ENCODE assay signal across 19 cellular contexts in genomic region chr5:67244345-67244793, GRCh38. TPM values are rescaled to one million over a fixed set of nuclear protein-coding genes. Genes with fewer than 3 reads are reported as not detected.
DNase-seq lines count a peak whose midpoint lies in the region; ATAC-seq and TF ChIP-seq lines count a peak whose summit lies in the region.
"Had no signal": no experiment of that assay in that cellular context is flagged by ENCODE, and none has a peak within 500 bp of the region (broad histone marks: within the 10 kb centered on the region; RNA-seq: fewer than 3 reads in every experiment).

No MANE protein-coding gene starts in this region.

- CTCF ChIA-PET in PC-3 (lab: Charles Lee): no interaction called here

- H3K4me2 ChIP-seq in PC-3 (ENCODE audit: low read length): no peak overlapping the region

- H3K27me3 ChIP-seq in PC-3 (ENCODE audit: low read length): no peaks in the 10 kb centered on the region
- H3K27me3 ChIP-seq: Peyer's patch, tibial nerve had no signal

- TF ChIP-seq CTCF in PC-3 (conservative IDR thresholded peaks at IDR 0.05; ENCODE audit: low read depth, low read length) (no peak), fibroblast of the aortic adventitia (IDR thresholded peaks at IDR 0.05; ENCODE audit: insufficient read depth, low read length) (no peak), progenitor cell of endocrine pancreas (IDR thresholded peaks at IDR 0.05; ENCODE audit: unreplicated experiment) (no peak)

- H3K9me2 ChIP-seq in PC-3 (replicated peaks; ENCODE audit: low read length): no peaks in the 10 kb centered on the region

- H3K9me3 Mint-ChIP-seq in progenitor cell of endocrine pancreas (ENCODE audit: low read depth): no peaks in the 10 kb centered on the region
- H3K9me3 Mint-ChIP-seq: IgD-negative memory B cell had no signal

- H2AFZ ChIP-seq in PC-3 (ENCODE audit: low read length): no peak overlapping the region

- peak overlapping the region; percentile 71 for H3K27ac Mint-ChIP-seq in progenitor cell of endocrine pancreas
- H3K27ac Mint-ChIP-seq: IgD-negative memory B cell had no signal

- H3K36me3 ChIP-seq in PC-3 (ENCODE audit: low read depth, low read length): no peaks in the 10 kb centered on the region
- H3K36me3 ChIP-seq: Peyer's patch, tibial nerve had no signal

- no peaks in the 10 kb centered on the region for H4K20me1 ChIP-seq in PC-3 (ENCODE audit: low read length)

- no TSS peak for BruUV-seq in PC-3 (replicated peaks; lab: Mats Ljungman, UMichigan)

- intact Hi-C loops in PC-3 (cut with micrococcal nuclease): no loop called here

- POLR2A ChIA-PET in PC-3 (lab: Charles Lee; ENCODE audit: unreplicated experiment): no interaction called here

- no peaks in the 10 kb centered on the region for H3K36me3 Mint-ChIP-seq in progenitor cell of endocrine pancreas (ENCODE audit: insufficient read depth)

- no peaks in the 10 kb centered on the region for H3K9me3 ChIP-seq in PC-3 (ENCODE audit: low read length)
- H3K9me3 ChIP-seq: Caco-2, Peyer's patch, tibial nerve had no signal

- H3K9ac ChIP-seq in PC-3 (ENCODE audit: low read length): no peak overlapping the region

- no peaks in the 10 kb centered on the region for H3F3A ChIP-seq in PC-3 (ENCODE audit: low read length, unreplicated experiment)

- no peaks in the 10 kb centered on the region for H3K27me3 Mint-ChIP-seq in progenitor cell of endocrine pancreas
- H3K27me3 Mint-ChIP-seq: IgD-negative memory B cell had no signal

- H3K79me2 ChIP-seq in PC-3 (ENCODE audit: low read length): no peaks in the 10 kb centered on the region

- H3K4me3 Mint-ChIP-seq in progenitor cell of endocrine pancreas (ENCODE audit: low read depth): no peak overlapping the region
- H3K4me3 Mint-ChIP-seq: IgD-negative memory B cell; T-helper 2 cell treated with Interferon-gamma antibody and Interleukin-4, amounts not matched to agents 5 μg/mL and 100 μg/mL, for 36 hours had no signal

- H3K27ac ChIP-seq in PC-3 (ENCODE audit: low read length): no peak overlapping the region

- H3K4me1 ChIP-seq in PC-3 (ENCODE audit: insufficient read depth, low read length): no peaks in the 10 kb centered on the region
- H3K4me1 ChIP-seq: Caco-2 had no signal

- no peak for ATAC-seq in PC-3
- ATAC-seq in HG02642 (IDR thresholded peaks at IDR 0.05; ENCODE audit: poor library complexity, unreplicated experiment): no peak

- H3K4me1 Mint-ChIP-seq in progenitor cell of endocrine pancreas (ENCODE audit: low read depth): peaks cover 11% of the 10 kb centered on the region

- DNase-seq in NCI-H1092 treated with DMSO at 0.1 percent for 48 hours (lab: John Stamatoyannopoulos, UW) (peak; percentile 21), NCI-H1092 (lab: John Stamatoyannopoulos, UW) (no peak), PC-3 (peak; percentile 6), fibroblast of the aortic adventitia (ENCODE audit: low read depth) (peak; percentile 61), progenitor cell of endocrine pancreas (ENCODE audit: low spot score, unreplicated experiment) (no peak), NK-92 (lab: John Stamatoyannopoulos, UW; ENCODE audit: unreplicated experiment) (no peak), A172 (ENCODE audit: low spot score) (no peak)
- DNase-seq: activated CD4-positive, alpha-beta T cell treated with anti-CD3 and anti-CD28 coated beads, Interleukin-2, amount 50 U/mL, for 48 hours; Caco-2; effector CD8-positive, alpha-beta T cell; glutamatergic neuron; mesenchymal stem cell; NCI-H2081 treated with DMSO at 0.1 percent for 48 hours; occipital lobe; Peyer's patch had no signal

- H3K4me3 ChIP-seq in PC-3 (ENCODE audit: low read length) (no peak overlapping the region), fibroblast of the aortic adventitia (ENCODE audit: low read depth, low read length) (no peak overlapping the region)
- H3K4me3 ChIP-seq: Peyer's patch, tibial nerve had no signal

RNA-seq across cellular contexts. Expression of gene CD180, which starts 47.8 kb away (rescaled TPM):
- total RNA-seq in PC-3 (2014; rRNA removed) (not detected in 2 replicates), fibroblast of the aortic adventitia (ENCODE audit: low replicate concordance) (0.09 and 0.16 TPM in 2 replicates), progenitor cell of endocrine pancreas (not detected in 2 replicates)
- 0.03 and 0.53 TPM in 2 replicates for total RNA-seq in A172 (2014; rRNA removed; shearing (Covaris generic))
- total RNA-seq: Caco-2 had no signal

Comparison
In these comparisons a context has a peak if more than half of its experiments do, and no peak if none do; other contexts are left out.
1. DNase-seq: peak in NCI-H1092 treated with DMSO at 0.1 percent for 48 hours (single experiment), PC-3 (single experiment) and fibroblast of the aortic adventitia (single experiment); none in NCI-H1092 (single experiment), progenitor cell of endocrine pancreas (single experiment), NK-92 (single experiment) and A172 (single experiment).